ENCODE assay signal across 9 cellular contexts in the genomic region with DNA sequence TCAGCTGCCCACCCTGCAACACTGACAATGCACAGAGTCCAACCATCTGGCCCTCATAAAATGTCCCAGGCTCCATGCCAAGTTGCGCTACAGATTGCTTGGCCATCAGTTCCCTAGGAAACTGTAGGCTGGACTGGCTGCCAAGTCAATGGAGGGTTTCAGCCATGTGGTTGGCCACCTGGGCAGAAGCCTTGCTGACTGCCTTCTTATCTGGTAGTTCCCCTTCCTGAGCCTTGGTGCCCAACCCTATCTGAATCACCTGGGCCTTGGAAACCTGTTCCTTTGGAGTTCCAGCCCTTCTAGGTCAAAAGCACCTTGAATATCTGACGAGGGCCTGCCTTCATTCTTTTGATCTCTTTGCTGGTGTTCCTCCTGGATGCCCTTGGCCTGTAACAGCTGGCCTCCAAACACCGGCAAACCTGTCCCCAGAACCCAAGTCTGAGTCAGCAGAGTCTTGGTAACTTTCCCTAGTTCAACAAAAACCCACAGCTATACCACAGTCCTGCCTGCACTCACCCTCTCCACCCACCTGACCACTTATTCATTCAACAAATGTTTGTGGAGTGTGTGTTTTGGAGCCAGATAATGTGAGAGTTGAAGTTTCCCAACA. TPM values are rescaled to one million over a fixed set of nuclear protein-coding genes. Genes with fewer than 3 reads are reported as not detected.
DNase-seq lines count a peak whose midpoint lies in the region; ATAC-seq and TF ChIP-seq lines count a peak whose summit lies in the region.
"Had no signal": no experiment of that assay in that cellular context is flagged by ENCODE, and none has a peak within 500 bp of the region (broad histone marks: within the 10 kb centered on the region; RNA-seq: fewer than 3 reads in every experiment).

No MANE protein-coding gene starts in this region.

- TF ChIP-seq CTCF in OCI-LY7 (conservative IDR thresholded peaks at IDR 0.05; ENCODE audit: low read length): no peak

- POLR2A ChIA-PET in activated CD4-positive, alpha-beta memory T cell treated with anti-CD3 and anti-CD28 coated beads for 36 hours (lab: Charles Lee): interaction anchor here (1.2 to 4.7 kb wide), 4 partner anchors 15 to 162 kb away, joined by 4 to 52 read pairs (median 12); no protein-coding TSS in a partner anchor
- POLR2A ChIA-PET in OCI-LY7 (lab: Charles Lee): interaction anchor here (1.0 kb wide), 1 partner anchor 13 kb away, joined by 3 read pairs; no protein-coding TSS in a partner anchor

- H3K4me1 Mint-ChIP-seq in activated CD4-positive, alpha-beta memory T cell treated with anti-CD3 and anti-CD28 coated beads for 36 hours (ENCODE audit: low read depth): peaks cover 57% of the 10 kb centered on the region

- no peak overlapping the region for H3K4me3 Mint-ChIP-seq in activated CD4-positive, alpha-beta memory T cell treated with anti-CD3 and anti-CD28 coated beads for 36 hours

- ATAC-seq in HG02938 (IDR thresholded peaks at IDR 0.05; ENCODE audit: unreplicated experiment): peak; percentile 21

- H4K20me1 ChIP-seq in OCI-LY7 (ENCODE audit: insufficient read depth, low read length): no peaks in the 10 kb centered on the region

- no peaks in the 10 kb centered on the region for H3K36me3 ChIP-seq in OCI-LY7 (ENCODE audit: insufficient read depth, low read length)

- H3K9me3 ChIP-seq in OCI-LY7 (ENCODE audit: low read length): no peaks in the 10 kb centered on the region

- peak overlapping the region; percentile 70 for H3K27ac Mint-ChIP-seq in activated CD4-positive, alpha-beta memory T cell treated with anti-CD3 and anti-CD28 coated beads for 36 hours

- H3K27ac ChIP-seq in OCI-LY7 (ENCODE audit: low read depth, low read length, poor library complexity, severe bottlenecking): no peak overlapping the region
- H3K27ac ChIP-seq: SK-N-MC had no signal

- BruUV-seq in OCI-LY7 (replicated peaks; lab: Mats Ljungman, UMichigan): no TSS peak

- no peak overlapping the region for H3K4me3 ChIP-seq in OCI-LY7 (ENCODE audit: low read depth, low read length, poor library complexity, severe bottlenecking)
- H3K4me3 ChIP-seq: SK-N-MC had no signal

- no peaks in the 10 kb centered on the region for H3K79me2 ChIP-seq in OCI-LY7 (ENCODE audit: insufficient read depth, low read depth, low read length)

- no peaks in the 10 kb centered on the region for H3K27me3 Mint-ChIP-seq in activated CD4-positive, alpha-beta memory T cell treated with anti-CD3 and anti-CD28 coated beads for 36 hours

- no peak overlapping the region for H3K4me2 ChIP-seq in OCI-LY7 (ENCODE audit: low read length)

- intact Hi-C loops in activated CD4-positive, alpha-beta memory T cell treated with anti-CD3 and anti-CD28 coated beads for 36 hours (cut with micrococcal nuclease): loop anchor here (5.0 kb wide), 3 partner anchors 263 to 532 kb away; partner anchors contain the start of gene MKRN1
- intact Hi-C loops in OCI-LY7 (cut with micrococcal nuclease; ENCODE audit: unreplicated experiment): no loop called here

- no peak overlapping the region for H2AFZ ChIP-seq in OCI-LY7 (ENCODE audit: low read length)

- peak; percentile 12 for DNase-seq in COLO668 (lab: John Stamatoyannopoulos, UW; ENCODE audit: unreplicated experiment)
- DNase-seq in activated CD4-positive, alpha-beta memory T cell treated with anti-CD3 and anti-CD28 coated beads for 36 hours: peak; percentile 69
- DNase-seq in kidney tubule cell (ENCODE audit: low spot score): peak; percentile 85
- DNase-seq in amygdala (lab: John Stamatoyannopoulos, UW): no peak
- no peak for DNase-seq in hepatic stellate cell (ENCODE audit: low spot score)
- no peak for DNase-seq in OCI-LY7 (ENCODE audit: low spot score)
- no peak for DNase-seq in RKO (ENCODE audit: low spot score)

- no peaks in the 10 kb centered on the region for H3K9me2 ChIP-seq in OCI-LY7 (ENCODE audit: insufficient read depth, low read length)

- H3K36me3 Mint-ChIP-seq in activated CD4-positive, alpha-beta memory T cell treated with anti-CD3 and anti-CD28 coated beads for 36 hours: peaks cover 1% of the 10 kb centered on the region

- peaks cover 30% of the 10 kb centered on the region for H3K4me1 ChIP-seq in OCI-LY7 (ENCODE audit: insufficient read depth, low read length, poor library complexity, severe bottlenecking)

- CTCF ChIA-PET in activated CD4-positive, alpha-beta memory T cell treated with anti-CD3 and anti-CD28 coated beads for 36 hours (lab: Charles Lee): interaction anchor here (0.7 to 1.9 kb wide), 5 partner anchors 15 to 230 kb away, joined by 3 to 6 read pairs (median 4); no protein-coding TSS in a partner anchor
- CTCF ChIA-PET in OCI-LY7 (lab: Charles Lee; ENCODE audit: unreplicated experiment): no interaction called here

- H3K9me3 Mint-ChIP-seq in activated CD4-positive, alpha-beta memory T cell treated with anti-CD3 and anti-CD28 coated beads for 36 hours: peaks cover 10% of the 10 kb centered on the region

RNA-seq across cellular contexts. Expression of gene KDM7A, which starts 37.4 kb away (rescaled TPM):
- total RNA-seq in activated CD4-positive, alpha-beta memory T cell treated with anti-CD3 and anti-CD28 coated beads for 36 hours: 10 to 100 TPM; 23.4 to 24.5 TPM
- total RNA-seq in OCI-LY7 (2014; rRNA removed; shearing (Covaris generic)): 3.3 and 9.8 TPM in 2 replicates
- 3.3 and 7.7 TPM in 2 replicates for total RNA-seq in OCI-LY7 (2022)

Comparison
In these comparisons a context has a peak if more than half of its experiments do, and no peak if none do; other contexts are left out.
1. DNase-seq: peak in COLO668 (single experiment), activated CD4-positive, alpha-beta memory T cell treated with anti-CD3 and anti-CD28 coated beads for 36 hours (single experiment) and kidney tubule cell (single experiment); none in amygdala (0 of 56), hepatic stellate cell (single experiment), OCI-LY7 (single experiment) and RKO (single experiment).